Comparison of ENCODE assay signal across 16 cellular contexts in the genomic region with DNA sequence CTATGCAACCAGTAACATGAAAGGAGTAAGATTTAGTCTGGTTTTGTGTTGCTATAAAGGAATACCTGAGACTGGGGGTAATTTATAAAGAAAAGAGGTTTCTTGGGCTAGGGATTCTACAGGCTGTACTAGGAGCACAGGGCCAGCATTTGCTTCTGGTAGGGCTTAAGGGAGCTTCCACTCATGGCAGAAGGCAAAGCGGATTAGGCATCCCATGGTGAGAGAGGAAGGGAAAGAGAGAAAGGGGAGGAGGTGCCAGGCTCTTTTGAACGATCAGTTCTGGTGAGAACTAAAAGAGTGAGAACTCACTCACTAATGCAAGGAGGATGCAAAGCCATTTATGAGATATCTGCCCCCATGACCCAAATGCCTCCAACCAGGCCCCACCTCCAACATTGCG.
DNase-seq lines count a peak whose midpoint lies in the region; ATAC-seq and TF ChIP-seq lines count a peak whose summit lies in the region.
"Had no signal": no experiment of that assay in that cellular context is flagged by ENCODE, and none has a peak within 500 bp of the region (broad histone marks: within the 10 kb centered on the region; RNA-seq: fewer than 3 reads in every experiment).

No MANE protein-coding gene starts in this region.

- no peaks in the 10 kb centered on the region for H3K79me1 ChIP-seq in mesendoderm (ENCODE audit: low read length)

- peaks cover 3% of the 10 kb centered on the region for H3K27me3 Mint-ChIP-seq in GM23338 (ENCODE audit: insufficient read depth, low read depth, poor library complexity)
- H3K27me3 Mint-ChIP-seq in WTC11 (ENCODE audit: low read depth): peaks cover 2% of the 10 kb centered on the region; the same call in 1 of the 2 replicates
- no peaks in the 10 kb centered on the region for H3K27me3 Mint-ChIP-seq in activated CD4-positive, alpha-beta T cell treated with anti-CD3 and anti-CD28 coated beads, Interleukin-2, amount 10 ng/mL, durations not matched to agents 7 days and 5 days
- H3K27me3 Mint-ChIP-seq: CD4-positive, alpha-beta memory T cell had no signal

- no peak overlapping the region for H4K5ac ChIP-seq in mesendoderm (ENCODE audit: low read length)

- ATAC-seq in GM23338: peak; percentile 61
- ATAC-seq in WTC11: peak; percentile 22; the same call in 1 of the 2 replicates
- no peak for ATAC-seq in HG03571 (IDR thresholded peaks at IDR 0.05; ENCODE audit: unreplicated experiment)
- ATAC-seq: GM12878, HCT116 had no signal

- DNase-seq in GM23338 (ENCODE audit: low spot score): no peak
- DNase-seq in WTC11 (ENCODE audit: low spot score): no peak
- DNase-seq in mesendoderm: peak; percentile 55
- DNase-seq in NCI-H1694 treated with DMSO at 0.1 percent for 48 hours (lab: John Stamatoyannopoulos, UW): no peak
- no peak for DNase-seq in activated CD4-positive, alpha-beta T cell treated with anti-CD3 and anti-CD28 coated beads, Interleukin-2, amount 10 ng/mL, durations not matched to agents 7 days and 5 days
- DNase-seq: C1 segment of cervical spinal cord; CD4-positive, alpha-beta memory T cell; COR-L47; DMS153; DND-41; GDM1; GM23248; H9 had no signal

- H3K9me3 Mint-ChIP-seq in GM23338 (no peaks in the 10 kb centered on the region), WTC11 (0 out of 2 replicates have a peak, but pooled peaks cover 5% of the 10 kb centered on the region)
- H3K9me3 Mint-ChIP-seq in activated CD4-positive, alpha-beta T cell treated with anti-CD3 and anti-CD28 coated beads, Interleukin-2, amount 10 ng/mL, durations not matched to agents 7 days and 5 days: no peaks in the 10 kb centered on the region
- H3K9me3 Mint-ChIP-seq: H9 had no signal

- no peak overlapping the region for H4K8ac ChIP-seq in mesendoderm (ENCODE audit: low read depth, low read length)

- H3K27me3 ChIP-seq in GM23338 (ENCODE audit: insufficient read depth) (no peaks in the 10 kb centered on the region), mesendoderm (ENCODE audit: insufficient read depth, low read length, poor library complexity) (no peaks in the 10 kb centered on the region)

- H2BK15ac ChIP-seq in mesendoderm (replicated peaks; ENCODE audit: low read depth): no peak overlapping the region

- no peaks in the 10 kb centered on the region for H3F3A ChIP-seq in GM23338 (replicated peaks; ENCODE audit: low read depth)

- H3K18ac ChIP-seq in mesendoderm (ENCODE audit: low read length): no peak overlapping the region

- no peak overlapping the region for H2AK5ac ChIP-seq in mesendoderm (ENCODE audit: low read length)

- H3K9ac ChIP-seq in mesendoderm (ENCODE audit: low read length): no peak overlapping the region
- H3K9ac ChIP-seq: GM23248 had no signal

- H3K27ac Mint-ChIP-seq in GM23338 (no peak overlapping the region; the same call in 1 of the 2 replicates), WTC11 (no peak overlapping the region)
- no peak overlapping the region for H3K27ac Mint-ChIP-seq in activated CD4-positive, alpha-beta T cell treated with anti-CD3 and anti-CD28 coated beads, Interleukin-2, amount 10 ng/mL, durations not matched to agents 7 days and 5 days
- H3K27ac Mint-ChIP-seq: H9 had no signal

- H3K36me3 ChIP-seq in GM23338 (ENCODE audit: insufficient read depth): no peaks in the 10 kb centered on the region
- H3K36me3 ChIP-seq in mesendoderm (ENCODE audit: control insufficient read depth, insufficient read depth, low read length): no peaks in the 10 kb centered on the region

- no peak overlapping the region for H2BK120ac ChIP-seq in mesendoderm (ENCODE audit: low read depth, low read length)

- H2BK5ac ChIP-seq in mesendoderm (ENCODE audit: low read length): no peak overlapping the region

- H3K4me1 Mint-ChIP-seq in GM23338: peaks cover 6% of the 10 kb centered on the region; the same call in 2 of the 3 replicates
- H3K4me1 Mint-ChIP-seq in WTC11: peaks cover 14% of the 10 kb centered on the region
- no peaks in the 10 kb centered on the region for H3K4me1 Mint-ChIP-seq in activated CD4-positive, alpha-beta T cell treated with anti-CD3 and anti-CD28 coated beads, Interleukin-2, amount 10 ng/mL, durations not matched to agents 7 days and 5 days
- H3K4me1 Mint-ChIP-seq: CD4-positive, alpha-beta memory T cell had no signal

- no peaks in the 10 kb centered on the region for H4K20me1 ChIP-seq in GM23338 (replicated peaks; ENCODE audit: insufficient read depth)

- H3K4me3 Mint-ChIP-seq in GM23338 (no peak overlapping the region), WTC11 (no peak overlapping the region)
- H3K4me3 Mint-ChIP-seq in activated CD4-positive, alpha-beta T cell treated with anti-CD3 and anti-CD28 coated beads, Interleukin-2, amount 10 ng/mL, durations not matched to agents 7 days and 5 days: no peak overlapping the region
- H3K4me3 Mint-ChIP-seq: CD4-positive, alpha-beta memory T cell; H9 had no signal

- no peak overlapping the region for H3K27ac ChIP-seq in GM23338 (ENCODE audit: low read depth)
- no peak overlapping the region for H3K27ac ChIP-seq in mesendoderm (ENCODE audit: low read depth, low read length)
- H3K27ac ChIP-seq: GM23248 had no signal

- no peak for TF ChIP-seq CTCF in GM23338 (conservative IDR thresholded peaks at IDR 0.05; ENCODE audit: low read depth in 2 of 2)
- no peak for TF ChIP-seq CTCF in WTC11 (IDR thresholded peaks at IDR 0.05)

- no CpG with 5 or more reads among the region's 3 CpGs for WGBS in mesendoderm (ENCODE audit: extremely low coverage, insufficient coverage, low lambda C conversion rate)

- 0 out of 2 replicates have a peak, but pooled peaks cover 7% of the 10 kb centered on the region for H3K9me2 ChIP-seq in GM23338 (ENCODE audit: insufficient read depth)

- H3K56ac ChIP-seq in mesendoderm (ENCODE audit: low read length): no peak overlapping the region

- POLR2A ChIA-PET in WTC11 (lab: Charles Lee): no interaction called here
- POLR2A ChIA-PET in activated CD4-positive, alpha-beta T cell treated with anti-CD3 and anti-CD28 coated beads, Interleukin-2, amount 10 ng/mL, durations not matched to agents 7 days and 5 days (lab: Charles Lee): no interaction called here

- H3K23ac ChIP-seq in mesendoderm (ENCODE audit: low read length): no peak overlapping the region

- no peaks in the 10 kb centered on the region for H3K79me2 ChIP-seq in GM23338 (replicated peaks; ENCODE audit: insufficient read depth)
- H3K79me2 ChIP-seq in mesendoderm (ENCODE audit: control insufficient read depth, insufficient read depth, low read length): no peaks in the 10 kb centered on the region

- no peak overlapping the region for H3K4ac ChIP-seq in mesendoderm (ENCODE audit: low read depth, low read length)

- 0 out of 3 replicates have a peak, but pooled peaks cover 3% of the 10 kb centered on the region for H3K36me3 Mint-ChIP-seq in GM23338 (ENCODE audit: low read depth)
- H3K36me3 Mint-ChIP-seq in WTC11: no peaks in the 10 kb centered on the region
- no peaks in the 10 kb centered on the region for H3K36me3 Mint-ChIP-seq in activated CD4-positive, alpha-beta T cell treated with anti-CD3 and anti-CD28 coated beads, Interleukin-2, amount 10 ng/mL, durations not matched to agents 7 days and 5 days (ENCODE audit: low read depth)
- H3K36me3 Mint-ChIP-seq: CD4-positive, alpha-beta memory T cell had no signal

- no peak overlapping the region for H2AFZ ChIP-seq in GM23338
- H2AFZ ChIP-seq: GM23248 had no signal

- CTCF ChIA-PET in WTC11 (lab: Charles Lee): interaction anchor here (1.2 to 1.7 kb wide), 3 partner anchors 10 to 170 kb away, joined by 4 to 5 read pairs (median 5); no protein-coding TSS in a partner anchor
- CTCF ChIA-PET in activated CD4-positive, alpha-beta T cell treated with anti-CD3 and anti-CD28 coated beads, Interleukin-2, amount 10 ng/mL, durations not matched to agents 7 days and 5 days (lab: Charles Lee): no interaction called here

- H3K4me2 ChIP-seq in GM23338 (no peak overlapping the region), mesendoderm (ENCODE audit: low read length) (no peak overlapping the region)

- H3K4me1 ChIP-seq in GM23338 (ENCODE audit: insufficient read depth): peaks cover 4% of the 10 kb centered on the region; the same call in 1 of the 2 replicates
- no peaks in the 10 kb centered on the region for H3K4me1 ChIP-seq in mesendoderm (ENCODE audit: control insufficient read depth, low read depth, low read length)

- H3K4me3 ChIP-seq in GM23338 (no peak overlapping the region), mesendoderm (ENCODE audit: low read length) (no peak overlapping the region)
- H3K4me3 ChIP-seq: GM12878, GM23248 had no signal

TF ChIP-seq in GM23338, 12 proteins besides CTCF, POLR2A, EP300 and RAD21 (continues in another document):
- no peak for TF ChIP-seq POLR2AphosphoS5 (IDR thresholded peaks at IDR 0.05; ENCODE audit: low read depth)
- no peak for TF ChIP-seq EZH2phosphoT487 (IDR thresholded peaks at IDR 0.05; ENCODE audit: unreplicated experiment)
- TF ChIP-seq, protein P1, sequence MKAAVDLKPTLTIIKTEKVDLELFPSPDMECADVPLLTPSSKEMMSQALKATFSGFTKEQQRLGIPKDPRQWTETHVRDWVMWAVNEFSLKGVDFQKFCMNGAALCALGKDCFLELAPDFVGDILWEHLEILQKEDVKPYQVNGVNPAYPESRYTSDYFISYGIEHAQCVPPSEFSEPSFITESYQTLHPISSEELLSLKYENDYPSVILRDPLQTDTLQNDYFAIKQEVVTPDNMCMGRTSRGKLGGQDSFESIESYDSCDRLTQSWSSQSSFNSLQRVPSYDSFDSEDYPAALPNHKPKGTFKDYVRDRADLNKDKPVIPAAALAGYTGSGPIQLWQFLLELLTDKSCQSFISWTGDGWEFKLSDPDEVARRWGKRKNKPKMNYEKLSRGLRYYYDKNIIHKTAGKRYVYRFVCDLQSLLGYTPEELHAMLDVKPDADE (IDR thresholded peaks at IDR 0.05): no peak
- no peak for TF ChIP-seq EZH2 (IDR thresholded peaks at IDR 0.05; ENCODE audit: low read depth, unreplicated experiment)
- TF ChIP-seq JUNB (IDR thresholded peaks at IDR 0.05; ENCODE audit: unreplicated experiment): no peak
- no peak for TF ChIP-seq NANOG (IDR thresholded peaks at IDR 0.05; ENCODE audit: borderline replicate concordance)

TF ChIP-seq in WTC11, 78 proteins besides CTCF, POLR2A, EP300 and RAD21:
- no peak for TF ChIP-seq KAT7 (CRISPR knock-in tag; IDR thresholded peaks at IDR 0.05; ENCODE audit: borderline replicate concordance)
- TF ChIP-seq, protein P2, sequence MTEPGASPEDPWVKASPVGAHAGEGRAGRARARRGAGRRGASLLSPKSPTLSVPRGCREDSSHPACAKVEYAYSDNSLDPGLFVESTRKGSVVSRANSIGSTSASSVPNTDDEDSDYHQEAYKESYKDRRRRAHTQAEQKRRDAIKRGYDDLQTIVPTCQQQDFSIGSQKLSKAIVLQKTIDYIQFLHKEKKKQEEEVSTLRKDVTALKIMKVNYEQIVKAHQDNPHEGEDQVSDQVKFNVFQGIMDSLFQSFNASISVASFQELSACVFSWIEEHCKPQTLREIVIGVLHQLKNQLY (CRISPR knock-in tag; IDR thresholded peaks at IDR 0.05): no peak
- TF ChIP-seq, protein P3, sequence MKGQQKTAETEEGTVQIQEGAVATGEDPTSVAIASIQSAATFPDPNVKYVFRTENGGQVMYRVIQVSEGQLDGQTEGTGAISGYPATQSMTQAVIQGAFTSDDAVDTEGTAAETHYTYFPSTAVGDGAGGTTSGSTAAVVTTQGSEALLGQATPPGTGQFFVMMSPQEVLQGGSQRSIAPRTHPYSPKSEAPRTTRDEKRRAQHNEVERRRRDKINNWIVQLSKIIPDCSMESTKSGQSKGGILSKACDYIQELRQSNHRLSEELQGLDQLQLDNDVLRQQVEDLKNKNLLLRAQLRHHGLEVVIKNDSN (CRISPR knock-in tag; IDR thresholded peaks at IDR 0.05): no peak
TF ChIP-seq in WTC11: peak in this region for 0.
